ENCODE assay signal across 1 cellular context in the genomic region with DNA sequence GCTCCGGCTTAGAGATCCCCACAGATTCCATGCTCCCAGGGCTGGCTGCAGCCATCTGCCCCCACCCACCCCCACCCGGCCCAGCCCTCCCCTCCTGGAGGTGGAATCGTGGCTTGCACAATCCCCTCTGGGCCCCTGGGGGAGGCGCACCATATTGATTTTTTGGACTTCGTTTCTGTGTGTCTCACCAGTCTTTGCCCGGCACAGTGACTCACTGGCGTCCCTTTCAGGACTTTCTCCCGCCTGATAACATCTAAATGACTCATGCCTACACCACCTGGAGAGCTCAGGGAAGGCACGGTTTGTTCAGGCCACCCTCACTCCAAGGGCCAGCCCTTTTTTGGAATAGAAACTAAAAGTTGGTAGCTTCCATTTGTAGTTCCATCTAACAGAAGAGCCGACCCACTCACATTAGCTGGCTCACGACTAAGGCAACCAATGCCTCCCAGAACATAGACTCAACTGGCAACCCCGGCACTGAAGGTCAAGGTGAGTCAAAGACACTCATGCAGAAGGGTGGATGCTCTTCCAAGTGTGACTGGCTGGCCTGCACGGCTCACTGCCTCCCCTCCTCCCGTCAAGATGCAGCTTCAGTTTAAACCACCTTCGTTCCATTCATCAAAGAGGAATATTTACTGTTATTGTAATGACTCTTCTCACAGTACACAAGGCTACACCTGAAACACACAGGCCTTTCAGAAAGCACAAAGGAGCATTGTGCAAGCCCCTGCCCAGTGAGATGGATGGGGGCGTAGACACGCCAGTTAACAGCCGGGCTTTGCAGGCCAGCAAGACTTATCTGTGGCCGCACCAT.
TF ChIP-seq lines count a peak whose summit lies in the region.

No MANE protein-coding gene starts in this region.

TF ChIP-seq in HepG2, 621 proteins besides CTCF, POLR2A, EP300 and RAD21 (continued from another document and continues in another):
- TF ChIP-seq, protein P1, sequence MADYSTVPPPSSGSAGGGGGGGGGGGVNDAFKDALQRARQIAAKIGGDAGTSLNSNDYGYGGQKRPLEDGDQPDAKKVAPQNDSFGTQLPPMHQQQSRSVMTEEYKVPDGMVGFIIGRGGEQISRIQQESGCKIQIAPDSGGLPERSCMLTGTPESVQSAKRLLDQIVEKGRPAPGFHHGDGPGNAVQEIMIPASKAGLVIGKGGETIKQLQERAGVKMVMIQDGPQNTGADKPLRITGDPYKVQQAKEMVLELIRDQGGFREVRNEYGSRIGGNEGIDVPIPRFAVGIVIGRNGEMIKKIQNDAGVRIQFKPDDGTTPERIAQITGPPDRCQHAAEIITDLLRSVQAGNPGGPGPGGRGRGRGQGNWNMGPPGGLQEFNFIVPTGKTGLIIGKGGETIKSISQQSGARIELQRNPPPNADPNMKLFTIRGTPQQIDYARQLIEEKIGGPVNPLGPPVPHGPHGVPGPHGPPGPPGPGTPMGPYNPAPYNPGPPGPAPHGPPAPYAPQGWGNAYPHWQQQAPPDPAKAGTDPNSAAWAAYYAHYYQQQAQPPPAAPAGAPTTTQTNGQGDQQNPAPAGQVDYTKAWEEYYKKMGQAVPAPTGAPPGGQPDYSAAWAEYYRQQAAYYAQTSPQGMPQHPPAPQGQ (CRISPR knock-in tag; IDR thresholded peaks at IDR 0.05; ENCODE audit: borderline replicate concordance), result no peak
- TF ChIP-seq ZMYM3 (CRISPR knock-in tag; IDR thresholded peaks at IDR 0.05) (peak; percentile 57; the same call in 1 of the 2 replicates), ONECUT2 (CRISPR knock-in tag; IDR thresholded peaks at IDR 0.05) (peak; percentile 99), ZNF496 (CRISPR knock-in tag; IDR thresholded peaks at IDR 0.05; ENCODE audit: insufficient replicate concordance) (no peak), ARNT2 (CRISPR knock-in tag; IDR thresholded peaks at IDR 0.05; ENCODE audit: low read depth) (0 out of 2 replicates have a peak, but pooled peaks have one; percentile 51), SCMH1 (CRISPR knock-in tag; IDR thresholded peaks at IDR 0.05; ENCODE audit: borderline replicate concordance) (no peak), RFX5 (IDR thresholded peaks at IDR 0.05; ENCODE audit: low read depth, low read length) (0 out of 2 replicates have a peak, but pooled peaks have one; percentile 22), NCOA1 (CRISPR knock-in tag; IDR thresholded peaks at IDR 0.05) (no peak), ZNF619 (CRISPR knock-in tag; IDR thresholded peaks at IDR 0.05) (0 out of 2 replicates have a peak, but pooled peaks have one; percentile 60)
- TF ChIP-seq, protein P2, sequence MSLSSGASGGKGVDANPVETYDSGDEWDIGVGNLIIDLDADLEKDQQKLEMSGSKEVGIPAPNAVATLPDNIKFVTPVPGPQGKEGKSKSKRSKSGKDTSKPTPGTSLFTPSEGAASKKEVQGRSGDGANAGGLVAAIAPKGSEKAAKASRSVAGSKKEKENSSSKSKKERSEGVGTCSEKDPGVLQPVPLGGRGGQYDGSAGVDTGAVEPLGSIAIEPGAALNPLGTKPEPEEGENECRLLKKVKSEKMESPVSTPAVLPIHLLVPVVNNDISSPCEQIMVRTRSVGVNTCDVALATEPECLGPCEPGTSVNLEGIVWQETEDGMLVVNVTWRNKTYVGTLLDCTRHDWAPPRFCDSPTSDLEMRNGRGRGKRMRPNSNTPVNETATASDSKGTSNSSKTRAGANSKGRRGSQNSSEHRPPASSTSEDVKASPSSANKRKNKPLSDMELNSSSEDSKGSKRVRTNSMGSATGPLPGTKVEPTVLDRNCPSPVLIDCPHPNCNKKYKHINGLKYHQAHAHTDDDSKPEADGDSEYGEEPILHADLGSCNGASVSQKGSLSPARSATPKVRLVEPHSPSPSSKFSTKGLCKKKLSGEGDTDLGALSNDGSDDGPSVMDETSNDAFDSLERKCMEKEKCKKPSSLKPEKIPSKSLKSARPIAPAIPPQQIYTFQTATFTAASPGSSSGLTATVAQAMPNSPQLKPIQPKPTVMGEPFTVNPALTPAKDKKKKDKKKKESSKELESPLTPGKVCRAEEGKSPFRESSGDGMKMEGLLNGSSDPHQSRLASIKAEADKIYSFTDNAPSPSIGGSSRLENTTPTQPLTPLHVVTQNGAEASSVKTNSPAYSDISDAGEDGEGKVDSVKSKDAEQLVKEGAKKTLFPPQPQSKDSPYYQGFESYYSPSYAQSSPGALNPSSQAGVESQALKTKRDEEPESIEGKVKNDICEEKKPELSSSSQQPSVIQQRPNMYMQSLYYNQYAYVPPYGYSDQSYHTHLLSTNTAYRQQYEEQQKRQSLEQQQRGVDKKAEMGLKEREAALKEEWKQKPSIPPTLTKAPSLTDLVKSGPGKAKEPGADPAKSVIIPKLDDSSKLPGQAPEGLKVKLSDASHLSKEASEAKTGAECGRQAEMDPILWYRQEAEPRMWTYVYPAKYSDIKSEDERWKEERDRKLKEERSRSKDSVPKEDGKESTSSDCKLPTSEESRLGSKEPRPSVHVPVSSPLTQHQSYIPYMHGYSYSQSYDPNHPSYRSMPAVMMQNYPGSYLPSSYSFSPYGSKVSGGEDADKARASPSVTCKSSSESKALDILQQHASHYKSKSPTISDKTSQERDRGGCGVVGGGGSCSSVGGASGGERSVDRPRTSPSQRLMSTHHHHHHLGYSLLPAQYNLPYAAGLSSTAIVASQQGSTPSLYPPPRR (CRISPR knock-in tag; IDR thresholded peaks at IDR 0.05; ENCODE audit: borderline replicate concordance), result peak; percentile 75; the same call in 1 of the 2 replicates
- TF ChIP-seq, protein P3, sequence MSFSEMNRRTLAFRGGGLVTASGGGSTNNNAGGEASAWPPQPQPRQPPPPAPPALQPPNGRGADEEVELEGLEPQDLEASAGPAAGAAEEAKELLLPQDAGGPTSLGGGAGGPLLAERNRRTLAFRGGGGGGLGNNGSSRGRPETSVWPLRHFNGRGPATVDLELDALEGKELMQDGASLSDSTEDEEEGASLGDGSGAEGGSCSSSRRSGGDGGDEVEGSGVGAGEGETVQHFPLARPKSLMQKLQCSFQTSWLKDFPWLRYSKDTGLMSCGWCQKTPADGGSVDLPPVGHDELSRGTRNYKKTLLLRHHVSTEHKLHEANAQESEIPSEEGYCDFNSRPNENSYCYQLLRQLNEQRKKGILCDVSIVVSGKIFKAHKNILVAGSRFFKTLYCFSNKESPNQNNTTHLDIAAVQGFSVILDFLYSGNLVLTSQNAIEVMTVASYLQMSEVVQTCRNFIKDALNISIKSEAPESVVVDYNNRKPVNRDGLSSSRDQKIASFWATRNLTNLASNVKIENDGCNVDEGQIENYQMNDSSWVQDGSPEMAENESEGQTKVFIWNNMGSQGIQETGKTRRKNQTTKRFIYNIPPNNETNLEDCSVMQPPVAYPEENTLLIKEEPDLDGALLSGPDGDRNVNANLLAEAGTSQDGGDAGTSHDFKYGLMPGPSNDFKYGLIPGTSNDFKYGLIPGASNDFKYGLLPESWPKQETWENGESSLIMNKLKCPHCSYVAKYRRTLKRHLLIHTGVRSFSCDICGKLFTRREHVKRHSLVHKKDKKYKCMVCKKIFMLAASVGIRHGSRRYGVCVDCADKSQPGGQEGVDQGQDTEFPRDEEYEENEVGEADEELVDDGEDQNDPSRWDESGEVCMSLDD (CRISPR knock-in tag; IDR thresholded peaks at IDR 0.05; ENCODE audit: borderline replicate concordance), result peak; percentile 51; the same call in 1 of the 2 replicates
- TF ChIP-seq, protein P4, sequence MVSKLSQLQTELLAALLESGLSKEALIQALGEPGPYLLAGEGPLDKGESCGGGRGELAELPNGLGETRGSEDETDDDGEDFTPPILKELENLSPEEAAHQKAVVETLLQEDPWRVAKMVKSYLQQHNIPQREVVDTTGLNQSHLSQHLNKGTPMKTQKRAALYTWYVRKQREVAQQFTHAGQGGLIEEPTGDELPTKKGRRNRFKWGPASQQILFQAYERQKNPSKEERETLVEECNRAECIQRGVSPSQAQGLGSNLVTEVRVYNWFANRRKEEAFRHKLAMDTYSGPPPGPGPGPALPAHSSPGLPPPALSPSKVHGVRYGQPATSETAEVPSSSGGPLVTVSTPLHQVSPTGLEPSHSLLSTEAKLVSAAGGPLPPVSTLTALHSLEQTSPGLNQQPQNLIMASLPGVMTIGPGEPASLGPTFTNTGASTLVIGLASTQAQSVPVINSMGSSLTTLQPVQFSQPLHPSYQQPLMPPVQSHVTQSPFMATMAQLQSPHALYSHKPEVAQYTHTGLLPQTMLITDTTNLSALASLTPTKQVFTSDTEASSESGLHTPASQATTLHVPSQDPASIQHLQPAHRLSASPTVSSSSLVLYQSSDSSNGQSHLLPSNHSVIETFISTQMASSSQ (IDR thresholded peaks at IDR 0.05; ENCODE audit: low read depth), result 0 out of 2 replicates have a peak, but pooled peaks have one; percentile 52
- TF ChIP-seq, protein P4 (CRISPR knock-in tag; IDR thresholded peaks at IDR 0.05; ENCODE audit: borderline replicate concordance), result peak; percentile 69; the same call in 1 of the 2 replicates
- TF ChIP-seq, protein P5, sequence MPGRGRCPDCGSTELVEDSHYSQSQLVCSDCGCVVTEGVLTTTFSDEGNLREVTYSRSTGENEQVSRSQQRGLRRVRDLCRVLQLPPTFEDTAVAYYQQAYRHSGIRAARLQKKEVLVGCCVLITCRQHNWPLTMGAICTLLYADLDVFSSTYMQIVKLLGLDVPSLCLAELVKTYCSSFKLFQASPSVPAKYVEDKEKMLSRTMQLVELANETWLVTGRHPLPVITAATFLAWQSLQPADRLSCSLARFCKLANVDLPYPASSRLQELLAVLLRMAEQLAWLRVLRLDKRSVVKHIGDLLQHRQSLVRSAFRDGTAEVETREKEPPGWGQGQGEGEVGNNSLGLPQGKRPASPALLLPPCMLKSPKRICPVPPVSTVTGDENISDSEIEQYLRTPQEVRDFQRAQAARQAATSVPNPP (CRISPR knock-in tag; IDR thresholded peaks at IDR 0.05), result no peak
- TF ChIP-seq, protein P6, sequence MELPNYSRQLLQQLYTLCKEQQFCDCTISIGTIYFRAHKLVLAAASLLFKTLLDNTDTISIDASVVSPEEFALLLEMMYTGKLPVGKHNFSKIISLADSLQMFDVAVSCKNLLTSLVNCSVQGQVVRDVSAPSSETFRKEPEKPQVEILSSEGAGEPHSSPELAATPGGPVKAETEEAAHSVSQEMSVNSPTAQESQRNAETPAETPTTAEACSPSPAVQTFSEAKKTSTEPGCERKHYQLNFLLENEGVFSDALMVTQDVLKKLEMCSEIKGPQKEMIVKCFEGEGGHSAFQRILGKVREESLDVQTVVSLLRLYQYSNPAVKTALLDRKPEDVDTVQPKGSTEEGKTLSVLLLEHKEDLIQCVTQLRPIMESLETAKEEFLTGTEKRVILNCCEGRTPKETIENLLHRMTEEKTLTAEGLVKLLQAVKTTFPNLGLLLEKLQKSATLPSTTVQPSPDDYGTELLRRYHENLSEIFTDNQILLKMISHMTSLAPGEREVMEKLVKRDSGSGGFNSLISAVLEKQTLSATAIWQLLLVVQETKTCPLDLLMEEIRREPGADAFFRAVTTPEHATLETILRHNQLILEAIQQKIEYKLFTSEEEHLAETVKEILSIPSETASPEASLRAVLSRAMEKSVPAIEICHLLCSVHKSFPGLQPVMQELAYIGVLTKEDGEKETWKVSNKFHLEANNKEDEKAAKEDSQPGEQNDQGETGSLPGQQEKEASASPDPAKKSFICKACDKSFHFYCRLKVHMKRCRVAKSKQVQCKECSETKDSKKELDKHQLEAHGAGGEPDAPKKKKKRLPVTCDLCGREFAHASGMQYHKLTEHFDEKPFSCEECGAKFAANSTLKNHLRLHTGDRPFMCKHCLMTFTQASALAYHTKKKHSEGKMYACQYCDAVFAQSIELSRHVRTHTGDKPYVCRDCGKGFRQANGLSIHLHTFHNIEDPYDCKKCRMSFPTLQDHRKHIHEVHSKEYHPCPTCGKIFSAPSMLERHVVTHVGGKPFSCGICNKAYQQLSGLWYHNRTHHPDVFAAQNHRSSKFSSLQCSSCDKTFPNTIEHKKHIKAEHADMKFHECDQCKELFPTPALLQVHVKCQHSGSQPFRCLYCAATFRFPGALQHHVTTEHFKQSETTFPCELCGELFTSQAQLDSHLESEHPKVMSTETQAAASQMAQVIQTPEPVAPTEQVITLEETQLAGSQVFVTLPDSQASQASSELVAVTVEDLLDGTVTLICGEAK (IDR thresholded peaks at IDR 0.05), result no peak
- TF ChIP-seq, protein P6 (CRISPR knock-in tag; IDR thresholded peaks at IDR 0.05), result peak; percentile 42; the same call in 1 of the 2 replicates
- TF ChIP-seq, protein P7, sequence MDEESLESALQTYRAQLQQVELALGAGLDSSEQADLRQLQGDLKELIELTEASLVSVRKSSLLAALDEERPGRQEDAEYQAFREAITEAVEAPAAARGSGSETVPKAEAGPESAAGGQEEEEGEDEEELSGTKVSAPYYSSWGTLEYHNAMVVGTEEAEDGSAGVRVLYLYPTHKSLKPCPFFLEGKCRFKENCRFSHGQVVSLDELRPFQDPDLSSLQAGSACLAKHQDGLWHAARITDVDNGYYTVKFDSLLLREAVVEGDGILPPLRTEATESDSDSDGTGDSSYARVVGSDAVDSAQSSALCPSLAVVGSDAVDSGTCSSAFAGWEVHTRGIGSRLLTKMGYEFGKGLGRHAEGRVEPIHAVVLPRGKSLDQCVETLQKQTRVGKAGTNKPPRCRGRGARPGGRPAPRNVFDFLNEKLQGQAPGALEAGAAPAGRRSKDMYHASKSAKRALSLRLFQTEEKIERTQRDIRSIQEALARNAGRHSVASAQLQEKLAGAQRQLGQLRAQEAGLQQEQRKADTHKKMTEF (CRISPR knock-in tag; IDR thresholded peaks at IDR 0.05), result peak; percentile 74
